In genomic region chr9:84390254-84390653, GRCh38 we compare ENCODE assay signal across 10 cellular contexts. TPM values are rescaled to one million over a fixed set of nuclear protein-coding genes. Genes with fewer than 3 reads are reported as not detected.
DNase-seq lines count a peak whose midpoint lies in the region; TF ChIP-seq lines count a peak whose summit lies in the region.
"Not testable (repeated sequence)": the region's sequence is repeated elsewhere in the genome, so short reads cannot be mapped to it uniquely, and the experiment has no call there.
"Had no signal": no experiment of that assay in that cellular context is flagged by ENCODE, and none has a peak within 500 bp of the region (broad histone marks: within the 10 kb centered on the region; RNA-seq: fewer than 3 reads in every experiment).

No MANE protein-coding gene starts in this region.

- H3K4me1 Mint-ChIP-seq in activated CD4-positive, alpha-beta memory T cell treated with anti-CD3 and anti-CD28 coated beads for 36 hours (ENCODE audit: low read depth) = peaks cover 13% of the 10 kb centered on the region

- not testable (repeated sequence) for H3K36me3 Mint-ChIP-seq in activated CD4-positive, alpha-beta memory T cell treated with anti-CD3 and anti-CD28 coated beads for 36 hours

- not testable (repeated sequence) for H3K4me3 ChIP-seq in epithelial cell of proximal tubule (ENCODE audit: low read depth, low read length)

- POLR2A ChIA-PET in activated CD4-positive, alpha-beta memory T cell treated with anti-CD3 and anti-CD28 coated beads for 36 hours (lab: Charles Lee) = not testable (repeated sequence)

- H3K27me3 Mint-ChIP-seq in activated CD4-positive, alpha-beta memory T cell treated with anti-CD3 and anti-CD28 coated beads for 36 hours = not testable (repeated sequence)

- H3K27ac Mint-ChIP-seq in activated CD4-positive, alpha-beta memory T cell treated with anti-CD3 and anti-CD28 coated beads for 36 hours = not testable (repeated sequence)

- not testable (repeated sequence) for H3K9me3 Mint-ChIP-seq in activated CD4-positive, alpha-beta memory T cell treated with anti-CD3 and anti-CD28 coated beads for 36 hours

- DNase-seq in EL (peak; percentile 37), RKO (ENCODE audit: low spot score) (peak; percentile 20), epithelial cell of proximal tubule (ENCODE audit: low read depth) (peak; percentile 50), kidney tubule cell (ENCODE audit: low spot score) (peak; percentile 78)
- DNase-seq in activated CD4-positive, alpha-beta memory T cell treated with anti-CD3 and anti-CD28 coated beads for 36 hours = peak; percentile 82
- peak; percentile 43 for DNase-seq in activated naive CD4-positive, alpha-beta T cell treated with Interleukin-2 at 50 U/mL for 16 hours
- peak in 3 of 4 experiments; percentile 1 to 38 (median 2) for DNase-seq in stimulated activated CD4-positive, alpha-beta T cell treated with anti-CD3 and anti-CD28 coated beads, Interleukin-1b, Interleukin-23, amount 100 ng/mL, for 24 hours (ENCODE audit: low read depth in 4 of 4, low spot score in 1 of 4)
- DNase-seq in stimulated activated naive CD4-positive, alpha-beta T cell treated with Interleukin-2 at 50 U/mL for 16 hours (lab: John Stamatoyannopoulos, UW) = peak; percentile 12

- H3K4me3 Mint-ChIP-seq in activated CD4-positive, alpha-beta memory T cell treated with anti-CD3 and anti-CD28 coated beads for 36 hours = not testable (repeated sequence)

- intact Hi-C loops in activated CD4-positive, alpha-beta memory T cell treated with anti-CD3 and anti-CD28 coated beads for 36 hours (cut with micrococcal nuclease) = loop anchor here (1.0 to 10.0 kb wide), 5 partner anchors 94 to 1395 kb away; partner anchors contain the start of gene NTRK2

- not testable (repeated sequence) for TF ChIP-seq CTCF in epithelial cell of proximal tubule (conservative IDR thresholded peaks at IDR 0.05; ENCODE audit: low read depth, low read length)

- CTCF ChIA-PET in activated CD4-positive, alpha-beta memory T cell treated with anti-CD3 and anti-CD28 coated beads for 36 hours (lab: Charles Lee) = not testable (repeated sequence)

RNA-seq across cellular contexts. Expression of gene SLC28A3, which starts 49.7 kb away (rescaled TPM):
- under 1 TPM; 0.90 to 0.99 TPM for total RNA-seq in activated CD4-positive, alpha-beta memory T cell treated with anti-CD3 and anti-CD28 coated beads for 36 hours
- total RNA-seq in epithelial cell of proximal tubule = 0.06 and 0.58 TPM in 2 replicates
- total RNA-seq: CD4-positive, alpha-beta T cell; HepG2 had no signal

Comparison
In these comparisons a context has a peak if more than half of its experiments do, and no peak if none do; other contexts are left out.
1. DNase-seq: peak in every context shown above with its lines; median percentile 82 in activated CD4-positive, alpha-beta memory T cell treated with anti-CD3 and anti-CD28 coated beads for 36 hours; 78 in kidney tubule cell; 50 in epithelial cell of proximal tubule; 43 in activated naive CD4-positive, alpha-beta T cell treated with Interleukin-2 at 50 U/mL for 16 hours; 37 in EL; 20 in RKO; 12 in stimulated activated naive CD4-positive, alpha-beta T cell treated with Interleukin-2 at 50 U/mL for 16 hours; 2 in stimulated activated CD4-positive, alpha-beta T cell treated with anti-CD3 and anti-CD28 coated beads, Interleukin-1b, Interleukin-23, amount 100 ng/mL, for 24 hours.